10 cellular contexts compared by ENCODE assay signal in the genomic region with DNA sequence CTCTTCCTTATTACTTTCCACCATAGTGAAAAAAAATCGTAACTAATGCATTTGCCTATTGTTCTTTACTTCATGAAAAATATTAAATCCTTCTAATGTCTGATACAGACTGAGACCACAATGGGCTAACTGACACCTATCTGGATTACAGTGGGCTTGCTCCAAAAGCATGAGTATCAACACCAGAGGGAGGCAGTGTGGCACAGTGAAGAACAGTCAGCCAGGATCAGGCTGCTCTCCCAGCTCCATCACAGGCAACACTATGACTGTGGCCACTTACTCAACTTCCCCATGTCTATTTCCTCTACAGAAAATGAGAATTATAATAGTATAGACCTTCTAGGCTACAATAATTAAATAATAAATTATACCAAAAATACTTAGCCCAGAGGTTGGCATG.
DNase-seq lines count a peak whose midpoint lies in the region; FAIRE-seq and TF ChIP-seq lines count a peak whose summit lies in the region.
"Had no signal": no experiment of that assay in that cellular context is flagged by ENCODE, and none has a peak within 500 bp of the region (broad histone marks: within the 10 kb centered on the region; RNA-seq: fewer than 3 reads in every experiment).

No MANE protein-coding gene starts in this region.

- H3K9me3 ChIP-seq in Loucy (ENCODE audit: insufficient read depth, low read depth, low read length), result no peaks in the 10 kb centered on the region

- no peaks in the 10 kb centered on the region for H3K27me3 ChIP-seq in Loucy (ENCODE audit: insufficient read depth, low read length, poor library complexity, severe bottlenecking)

- H3K4me2 ChIP-seq in Loucy (ENCODE audit: low read depth, low read length, poor library complexity, severe bottlenecking), result no peak overlapping the region

- H3K36me3 Mint-ChIP-seq in activated CD4-positive, alpha-beta memory T cell treated with anti-CD3 and anti-CD28 coated beads for 36 hours, result peaks cover 9% of the 10 kb centered on the region
- H3K36me3 Mint-ChIP-seq in activated CD4-positive, alpha-beta memory T cell treated with anti-CD3 and anti-CD28 coated beads, Interleukin-2, amount 10 ng/mL, durations not matched to agents 7 days and 5 days (ENCODE audit: low read depth), result peaks cover 2% of the 10 kb centered on the region

- no peak for FAIRE-seq in urothelium cell line (lab: Jason Lieb, UNC)
- FAIRE-seq: small intestine had no signal

- POLR2A ChIA-PET in activated CD4-positive, alpha-beta memory T cell treated with anti-CD3 and anti-CD28 coated beads for 36 hours (lab: Charles Lee), result no interaction called here
- POLR2A ChIA-PET in activated CD4-positive, alpha-beta memory T cell treated with anti-CD3 and anti-CD28 coated beads, Interleukin-2, amount 10 ng/mL, durations not matched to agents 7 days and 5 days (lab: Charles Lee), result no interaction called here

- no peak overlapping the region for H2AFZ ChIP-seq in Loucy (ENCODE audit: low read length)

- peaks cover 15% of the 10 kb centered on the region; the same call in 1 of the 2 replicates for H3K36me3 ChIP-seq in Loucy (ENCODE audit: insufficient read depth, low read length)

- H3K4me1 Mint-ChIP-seq in activated CD4-positive, alpha-beta memory T cell treated with anti-CD3 and anti-CD28 coated beads for 36 hours (ENCODE audit: low read depth), result peaks cover 3% of the 10 kb centered on the region
- no peaks in the 10 kb centered on the region for H3K4me1 Mint-ChIP-seq in activated CD4-positive, alpha-beta memory T cell treated with anti-CD3 and anti-CD28 coated beads, Interleukin-2, amount 10 ng/mL, durations not matched to agents 7 days and 5 days

- H3K27ac Mint-ChIP-seq in activated CD4-positive, alpha-beta memory T cell treated with anti-CD3 and anti-CD28 coated beads for 36 hours, result no peak overlapping the region
- H3K27ac Mint-ChIP-seq in activated CD4-positive, alpha-beta memory T cell treated with anti-CD3 and anti-CD28 coated beads, Interleukin-2, amount 10 ng/mL, durations not matched to agents 7 days and 5 days, result no peak overlapping the region
- H3K27ac Mint-ChIP-seq: CD8-positive, alpha-beta T cell had no signal

- H3K4me3 ChIP-seq in Loucy (ENCODE audit: low read length, poor library complexity, severe bottlenecking) (no peak overlapping the region), choroid plexus epithelial cell (ENCODE audit: low read depth, low read length) (no peak overlapping the region), retinal pigment epithelial cell (ENCODE audit: low read length) (no peak overlapping the region)

- H3K9me3 Mint-ChIP-seq in activated CD4-positive, alpha-beta memory T cell treated with anti-CD3 and anti-CD28 coated beads for 36 hours, result no peaks in the 10 kb centered on the region
- no peaks in the 10 kb centered on the region for H3K9me3 Mint-ChIP-seq in activated CD4-positive, alpha-beta memory T cell treated with anti-CD3 and anti-CD28 coated beads, Interleukin-2, amount 10 ng/mL, durations not matched to agents 7 days and 5 days
- H3K9me3 Mint-ChIP-seq: CD8-positive, alpha-beta T cell had no signal

- peak; percentile 13 for DNase-seq in activated CD4-positive, alpha-beta memory T cell treated with anti-CD3 and anti-CD28 coated beads for 36 hours
- no peak for DNase-seq in activated CD4-positive, alpha-beta memory T cell treated with anti-CD3 and anti-CD28 coated beads, Interleukin-2, amount 10 ng/mL, durations not matched to agents 7 days and 5 days
- DNase-seq in choroid plexus epithelial cell (ENCODE audit: low read depth) (peak; percentile 66), retinal pigment epithelial cell (ENCODE audit: low read depth) (no peak), SHP77 (lab: John Stamatoyannopoulos, UW) (no peak), urothelium cell line (ENCODE audit: low spot score) (no peak), foreskin melanocyte (no peak)
- DNase-seq: CD8-positive, alpha-beta T cell; small intestine had no signal

- H3K4me1 ChIP-seq in Loucy (ENCODE audit: insufficient read depth, low read length, poor library complexity, severe bottlenecking), result no peaks in the 10 kb centered on the region

- CTCF ChIA-PET in activated CD4-positive, alpha-beta memory T cell treated with anti-CD3 and anti-CD28 coated beads for 36 hours (lab: Charles Lee), result interaction anchor here (1.1 kb wide), 1 partner anchor 42 kb away, joined by 4 read pairs; no protein-coding TSS in a partner anchor
- CTCF ChIA-PET in activated CD4-positive, alpha-beta memory T cell treated with anti-CD3 and anti-CD28 coated beads, Interleukin-2, amount 10 ng/mL, durations not matched to agents 7 days and 5 days (lab: Charles Lee), result no interaction called here

- no peaks in the 10 kb centered on the region for H3K9me2 ChIP-seq in Loucy (replicated peaks; ENCODE audit: low read depth, low read length)

- TF ChIP-seq CTCF in Loucy (conservative IDR thresholded peaks at IDR 0.05; ENCODE audit: low read length) (peak; percentile 70), choroid plexus epithelial cell (conservative IDR thresholded peaks at IDR 0.05; ENCODE audit: low read depth, low read length) (peak; percentile 72), retinal pigment epithelial cell (conservative IDR thresholded peaks at IDR 0.05; ENCODE audit: low read depth, low read length) (peak; percentile 34)

- no peak overlapping the region for H3K4me3 Mint-ChIP-seq in activated CD4-positive, alpha-beta memory T cell treated with anti-CD3 and anti-CD28 coated beads for 36 hours
- H3K4me3 Mint-ChIP-seq in activated CD4-positive, alpha-beta memory T cell treated with anti-CD3 and anti-CD28 coated beads, Interleukin-2, amount 10 ng/mL, durations not matched to agents 7 days and 5 days, result no peak overlapping the region
- H3K4me3 Mint-ChIP-seq: CD8-positive, alpha-beta T cell had no signal

- no peaks in the 10 kb centered on the region for H3F3A ChIP-seq in Loucy (ENCODE audit: low read depth)

- no peaks in the 10 kb centered on the region for H3K79me2 ChIP-seq in Loucy (ENCODE audit: insufficient read depth, low read length)

- intact Hi-C loops in activated CD4-positive, alpha-beta memory T cell treated with anti-CD3 and anti-CD28 coated beads for 36 hours (cut with micrococcal nuclease), result loop anchor here (1.0 kb wide), 1 partner anchor 148 kb away; no protein-coding TSS in a partner anchor

- H3K27me3 Mint-ChIP-seq in activated CD4-positive, alpha-beta memory T cell treated with anti-CD3 and anti-CD28 coated beads for 36 hours, result no peaks in the 10 kb centered on the region
- H3K27me3 Mint-ChIP-seq in activated CD4-positive, alpha-beta memory T cell treated with anti-CD3 and anti-CD28 coated beads, Interleukin-2, amount 10 ng/mL, durations not matched to agents 7 days and 5 days, result no peaks in the 10 kb centered on the region

- no peaks in the 10 kb centered on the region for H4K20me1 ChIP-seq in Loucy (ENCODE audit: insufficient read depth, low read length, poor library complexity, severe bottlenecking)

- no peak overlapping the region for H3K9ac ChIP-seq in Loucy (ENCODE audit: low read depth, low read length, poor library complexity, severe bottlenecking)

Comparison
In these comparisons a context has a peak if more than half of its experiments do, and no peak if none do; other contexts are left out.
1. DNase-seq: peak in activated CD4-positive, alpha-beta memory T cell treated with anti-CD3 and anti-CD28 coated beads for 36 hours (single experiment) and choroid plexus epithelial cell (single experiment); none in activated CD4-positive, alpha-beta memory T cell treated with anti-CD3 and anti-CD28 coated beads, Interleukin-2, amount 10 ng/mL, durations not matched to agents 7 days and 5 days (single experiment), retinal pigment epithelial cell (single experiment), SHP77 (0 of 2), urothelium cell line (single experiment) and foreskin melanocyte (single experiment).
2. Peak in every context shown above with its lines, with median percentiles within 50 percentile points of each other: CTCF ChIP-seq.